ENCODE assay signal across 9 cellular contexts in genomic region chr1:162151900-162152829, GRCh38.
DNase-seq lines count a peak whose midpoint lies in the region; ATAC-seq, FAIRE-seq and TF ChIP-seq lines count a peak whose summit lies in the region.
"Had no signal": no experiment of that assay in that cellular context is flagged by ENCODE, and none has a peak within 500 bp of the region (broad histone marks: within the 10 kb centered on the region; RNA-seq: fewer than 3 reads in every experiment).

No MANE protein-coding gene starts in this region.

- peaks cover 2% of the 10 kb centered on the region for H3K9me3 ChIP-seq in trophoblast cell (ENCODE audit: insufficient read depth, low read depth, low read length)
- H3K9me3 ChIP-seq in ascending aorta, result peaks cover 0 to 3% of the 10 kb centered on the region in 2 donors

- H3K14ac ChIP-seq in trophoblast cell (ENCODE audit: low read length), result peak overlapping the region; percentile 8

- peaks cover 10% of the 10 kb centered on the region for H3K79me1 ChIP-seq in trophoblast cell (ENCODE audit: low read length)

- peak; percentile 85 for ATAC-seq in GM19023 (IDR thresholded peaks at IDR 0.05; ENCODE audit: unreplicated experiment)
- peak; percentile 73 for ATAC-seq in HG03159 (IDR thresholded peaks at IDR 0.05; ENCODE audit: unreplicated experiment)
- peak; percentile 69 for ATAC-seq in activated naive CD8-positive, alpha-beta T cell treated with anti-CD3 and anti-CD28 coated beads, Interleukin-2, amount 50 U/mL, for 24 hours
- ATAC-seq in HG03196 (IDR thresholded peaks at IDR 0.05; ENCODE audit: unreplicated experiment), result no peak

- no peak for TF ChIP-seq POLR2A in GM12892 (IDR thresholded peaks at IDR 0.05; ENCODE audit: low read depth, low read length)

- no peak overlapping the region for H3K27ac Mint-ChIP-seq in activated naive CD8-positive, alpha-beta T cell treated with anti-CD3 and anti-CD28 coated beads, Interleukin-2, amount 50 U/mL, for 24 hours

- H2BK12ac ChIP-seq in trophoblast cell (ENCODE audit: low read length), result peak overlapping the region; percentile 23

- H3K27me3 ChIP-seq in trophoblast cell (ENCODE audit: insufficient read depth, low read length) (no peaks in the 10 kb centered on the region), ascending aorta (no peaks in the 10 kb centered on the region)

- TF ChIP-seq CTCF in ascending aorta (IDR thresholded peaks at IDR 0.05), result no peak

- H4K12ac ChIP-seq in trophoblast cell (ENCODE audit: low read depth, low read length), result no peak overlapping the region

- no peak overlapping the region for H3K4me3 Mint-ChIP-seq in activated naive CD8-positive, alpha-beta T cell treated with anti-CD3 and anti-CD28 coated beads, Interleukin-2, amount 50 U/mL, for 24 hours

- H3K4me2 ChIP-seq in trophoblast cell (ENCODE audit: low read length), result peak overlapping the region; percentile 26

- H3K27ac ChIP-seq in trophoblast cell (ENCODE audit: low read depth, low read length), result peak overlapping the region; percentile 61
- no peak overlapping the region for H3K27ac ChIP-seq in ascending aorta

- no peaks in the 10 kb centered on the region for H3K36me3 ChIP-seq in trophoblast cell (ENCODE audit: control insufficient read depth in 1 of 2, insufficient read depth in 2 of 2, low read length in 2 of 2)
- H3K36me3 ChIP-seq in ascending aorta, result no peaks in the 10 kb centered on the region

- no peaks in the 10 kb centered on the region for H3K79me2 ChIP-seq in trophoblast cell (ENCODE audit: control insufficient read depth, insufficient read depth, low read length, poor library complexity)

- H4K8ac ChIP-seq in trophoblast cell (ENCODE audit: low read depth, low read length), result no peak overlapping the region

- H3K18ac ChIP-seq in trophoblast cell (ENCODE audit: low read length), result peak overlapping the region; percentile 19

- no peak overlapping the region for H2AFZ ChIP-seq in trophoblast cell (ENCODE audit: insufficient read depth, low read length, poor library complexity)

- H3K4me1 ChIP-seq in trophoblast cell (ENCODE audit: control insufficient read depth in 1 of 2, insufficient read depth in 2 of 2, low read length in 2 of 2) (peaks cover 13% of the 10 kb centered on the region in 2 experiments), ascending aorta (no peaks in the 10 kb centered on the region)

- no peak overlapping the region for H3K9ac ChIP-seq in trophoblast cell (ENCODE audit: low read length)

- no CpG with 5 or more reads among the region's 9 CpGs for WGBS in trophoblast cell (ENCODE audit: extremely low coverage, insufficient coverage, insufficient read length)

- H2BK5ac ChIP-seq in trophoblast cell (ENCODE audit: low read depth, low read length, poor library complexity), result peak overlapping the region; percentile 45

- H3K4ac ChIP-seq in trophoblast cell (ENCODE audit: low read depth, low read length), result no peak overlapping the region

- no peaks in the 10 kb centered on the region for H3K4me1 Mint-ChIP-seq in activated naive CD8-positive, alpha-beta T cell treated with anti-CD3 and anti-CD28 coated beads, Interleukin-2, amount 50 U/mL, for 24 hours

- H2AK5ac ChIP-seq in trophoblast cell (ENCODE audit: low read length), result peak overlapping the region; percentile 27

- peak overlapping the region; percentile 49 for H4K91ac ChIP-seq in trophoblast cell (ENCODE audit: low read depth, low read length)

- H3K23ac ChIP-seq in trophoblast cell (ENCODE audit: low read length), result no peak overlapping the region

- no peaks in the 10 kb centered on the region for H3K36me3 Mint-ChIP-seq in activated naive CD8-positive, alpha-beta T cell treated with anti-CD3 and anti-CD28 coated beads, Interleukin-2, amount 50 U/mL, for 24 hours (ENCODE audit: low read depth)

- H3K27me3 Mint-ChIP-seq in activated naive CD8-positive, alpha-beta T cell treated with anti-CD3 and anti-CD28 coated beads, Interleukin-2, amount 50 U/mL, for 24 hours, result peaks cover 11% of the 10 kb centered on the region

- DNase-seq in activated naive CD8-positive, alpha-beta T cell treated with anti-CD3 and anti-CD28 coated beads, Interleukin-2, amount 50 U/mL, for 24 hours, result peak; percentile 15
- DNase-seq in trophoblast cell, result peak; percentile 25 to 47
- no peak for DNase-seq in ascending aorta (ENCODE audit: low spot score in 2 of 2)
- no peak for DNase-seq in GM12892 (ENCODE audit: insufficient read length)
- DNase-seq: stimulated activated naive CD4-positive, alpha-beta T cell had no signal

- FAIRE-seq in GM12892 (lab: Jason Lieb, UNC), result no peak
- FAIRE-seq: bronchial epithelial cell had no signal

- H3K4me3 ChIP-seq in trophoblast cell (ENCODE audit: low read depth, low read length) (no peak overlapping the region), ascending aorta (no peak overlapping the region)

- intact Hi-C loops in ascending aorta (cut with DNase I), result no loop called here

- no peak overlapping the region for H2BK120ac ChIP-seq in trophoblast cell (ENCODE audit: insufficient read depth, low read length, poor library complexity)

- no peaks in the 10 kb centered on the region for H3K9me3 Mint-ChIP-seq in activated naive CD8-positive, alpha-beta T cell treated with anti-CD3 and anti-CD28 coated beads, Interleukin-2, amount 50 U/mL, for 24 hours

Comparison
In these comparisons a context has a peak if more than half of its experiments do, and no peak if none do; other contexts are left out.
1. DNase-seq: peak in activated naive CD8-positive, alpha-beta T cell treated with anti-CD3 and anti-CD28 coated beads, Interleukin-2, amount 50 U/mL, for 24 hours (single experiment) and trophoblast cell (2 of 2); none in ascending aorta (0 of 2) and GM12892 (single experiment).